Comparison of ENCODE assay signal across 11 cellular contexts in genomic region chr5:40277161-40277906, GRCh38.
A peak's percentile ranks its signal among the peaks of the same experiment; 100 is the strongest.
DNase-seq lines count a peak whose midpoint lies in the region; ATAC-seq and TF ChIP-seq lines count a peak whose summit lies in the region.
"Had no signal": no experiment of that assay in that cellular context is flagged by ENCODE, and none has a peak within 500 bp of the region (broad histone marks: within the 10 kb centered on the region; RNA-seq: fewer than 3 reads in every experiment).

No MANE protein-coding gene starts in this region.

- TF ChIP-seq CTCF in body of pancreas (IDR thresholded peaks at IDR 0.05): no peak
- TF ChIP-seq CTCF in left ventricle myocardium inferior (IDR thresholded peaks at IDR 0.05; ENCODE audit: borderline replicate concordance): no peak

- peak overlapping the region; percentile 74 to 89 (median 80) for H3K27ac Mint-ChIP-seq in CD4-positive, CD25-positive, alpha-beta regulatory T cell
- H3K27ac Mint-ChIP-seq in activated T-helper 17 cell treated with anti-CD3 and anti-CD28 coated beads, Interleukin-2, amount 50 U/mL, for 72 hours: peak overlapping the region; percentile 92
- H3K27ac Mint-ChIP-seq: nephron had no signal

- peak overlapping the region in 3 of 4 donors; percentile 1 to 68 (median 19) for H3K4me3 Mint-ChIP-seq in CD4-positive, CD25-positive, alpha-beta regulatory T cell
- peak overlapping the region; percentile 54 for H3K4me3 Mint-ChIP-seq in activated T-helper 17 cell treated with anti-CD3 and anti-CD28 coated beads, Interleukin-2, amount 50 U/mL, for 72 hours
- H3K4me3 Mint-ChIP-seq: nephron had no signal

- H3K9me3 Mint-ChIP-seq in CD4-positive, CD25-positive, alpha-beta regulatory T cell: peaks cover 0 to 1% (median 0%) of the 10 kb centered on the region in 7 donors
- no peaks in the 10 kb centered on the region for H3K9me3 Mint-ChIP-seq in activated T-helper 17 cell treated with anti-CD3 and anti-CD28 coated beads, Interleukin-2, amount 50 U/mL, for 72 hours
- H3K9me3 Mint-ChIP-seq: nephron had no signal

- peak in 1 of 3 donors; percentile 58 for DNase-seq in CD4-positive, CD25-positive, alpha-beta regulatory T cell
- DNase-seq in body of pancreas: no peak
- DNase-seq in KG1 (lab: John Stamatoyannopoulos, UW): no peak
- no peak for DNase-seq in caudate nucleus (lab: John Stamatoyannopoulos, UW)
- no peak for DNase-seq in left ventricle myocardium inferior
- DNase-seq: AML-193, foreskin fibroblast had no signal

- peak overlapping the region; percentile 69 for H3K4me3 ChIP-seq in CD4-positive, CD25-positive, alpha-beta regulatory T cell (ENCODE audit: low read depth, low read length)
- H3K4me3 ChIP-seq in body of pancreas: no peak overlapping the region
- H3K4me3 ChIP-seq in left ventricle myocardium inferior: no peak overlapping the region

- H3K4me1 Mint-ChIP-seq in CD4-positive, CD25-positive, alpha-beta regulatory T cell: peaks cover 10 to 34% (median 24%) of the 10 kb centered on the region in 4 donors
- H3K4me1 Mint-ChIP-seq in activated T-helper 17 cell treated with anti-CD3 and anti-CD28 coated beads, Interleukin-2, amount 50 U/mL, for 72 hours: peaks cover 29% of the 10 kb centered on the region

- TF ChIP-seq POLR2A in body of pancreas (IDR thresholded peaks at IDR 0.05): no peak

- H3K27ac ChIP-seq in CD4-positive, CD25-positive, alpha-beta regulatory T cell (ENCODE audit: insufficient read depth, low read length, poor library complexity, severe bottlenecking): no peak overlapping the region
- no peak overlapping the region for H3K27ac ChIP-seq in body of pancreas
- H3K27ac ChIP-seq in caudate nucleus (ENCODE audit: low read depth, low read length): no peak overlapping the region
- H3K27ac ChIP-seq in left ventricle myocardium inferior (replicated peaks): no peak overlapping the region

- H3K27me3 Mint-ChIP-seq in CD4-positive, CD25-positive, alpha-beta regulatory T cell: no peaks in the 10 kb centered on the region
- H3K27me3 Mint-ChIP-seq in activated T-helper 17 cell treated with anti-CD3 and anti-CD28 coated beads, Interleukin-2, amount 50 U/mL, for 72 hours: no peaks in the 10 kb centered on the region

- intact Hi-C loops in body of pancreas (cut with DNase I) (no loop called here), left ventricle myocardium inferior (cut with micrococcal nuclease) (no loop called here)

- H3K4me1 ChIP-seq in CD4-positive, CD25-positive, alpha-beta regulatory T cell (ENCODE audit: control insufficient read depth, insufficient read depth, low read length, poor library complexity, severe bottlenecking): peaks cover 16% of the 10 kb centered on the region
- H3K4me1 ChIP-seq in body of pancreas (no peaks in the 10 kb centered on the region), left ventricle myocardium inferior (no peaks in the 10 kb centered on the region)

- no peaks in the 10 kb centered on the region for H3K9me3 ChIP-seq in CD4-positive, CD25-positive, alpha-beta regulatory T cell (ENCODE audit: control insufficient read depth in 2 of 2, low read length in 2 of 2)
- H3K9me3 ChIP-seq in body of pancreas (no peaks in the 10 kb centered on the region), left ventricle myocardium inferior (replicated peaks) (no peaks in the 10 kb centered on the region)

- ATAC-seq in CD4-positive, CD25-positive, alpha-beta regulatory T cell (ENCODE audit: low read depth in 2 of 2): peak; percentile 31 to 33
- ATAC-seq in GM19397 (IDR thresholded peaks at IDR 0.05; ENCODE audit: unreplicated experiment) (peak; percentile 59), HG03135 (IDR thresholded peaks at IDR 0.05; ENCODE audit: unreplicated experiment) (peak; percentile 47), body of pancreas (no peak)
- ATAC-seq in activated T-helper 17 cell treated with anti-CD3 and anti-CD28 coated beads, Interleukin-2, amount 50 U/mL, for 72 hours (replicated peaks): peak; percentile 93

- no peaks in the 10 kb centered on the region for H3K36me3 ChIP-seq in CD4-positive, CD25-positive, alpha-beta regulatory T cell (ENCODE audit: control insufficient read depth, insufficient read depth, low read length)
- no peaks in the 10 kb centered on the region for H3K36me3 ChIP-seq in body of pancreas (replicated peaks in 1 of 2; ENCODE audit: insufficient read depth in 1 of 2, low read depth in 2 of 2)
- H3K36me3 ChIP-seq in left ventricle myocardium inferior: no peaks in the 10 kb centered on the region

- H3K27me3 ChIP-seq in CD4-positive, CD25-positive, alpha-beta regulatory T cell (ENCODE audit: control insufficient read depth, insufficient read depth, low read length): no peaks in the 10 kb centered on the region
- H3K27me3 ChIP-seq in body of pancreas (no peaks in the 10 kb centered on the region), left ventricle myocardium inferior (ENCODE audit: low read depth) (no peaks in the 10 kb centered on the region)

- WGBS in body of pancreas, 2 donors: 78 to 81% methylated on average over 4 of the region's 4 CpGs

- H3K36me3 Mint-ChIP-seq in CD4-positive, CD25-positive, alpha-beta regulatory T cell: peaks cover 3% of the 10 kb centered on the region
- no peaks in the 10 kb centered on the region for H3K36me3 Mint-ChIP-seq in activated T-helper 17 cell treated with anti-CD3 and anti-CD28 coated beads, Interleukin-2, amount 50 U/mL, for 72 hours (ENCODE audit: low read depth)
